15 cellular contexts compared by ENCODE assay signal in genomic region chr6:158376650-158377081, GRCh38.
DNase-seq lines count a peak whose midpoint lies in the region; ATAC-seq and TF ChIP-seq lines count a peak whose summit lies in the region.
"Had no signal": no experiment of that assay in that cellular context is flagged by ENCODE, and none has a peak within 500 bp of the region (broad histone marks: within the 10 kb centered on the region; RNA-seq: fewer than 3 reads in every experiment).

No MANE protein-coding gene starts in this region.

- intact Hi-C loops in Panc1 (cut with micrococcal nuclease; ENCODE audit: unreplicated experiment) = no loop called here
- intact Hi-C loops in psoas muscle (cut with DNase I) = no loop called here
- intact Hi-C loops in esophagus muscularis mucosa (cut with DNase I) = no loop called here

- H3K4me1 ChIP-seq in Panc1 (ENCODE audit: control insufficient read depth, insufficient read depth, low read length) (no peaks in the 10 kb centered on the region; the same call in 1 of the 2 replicates), psoas muscle (peaks cover 52% of the 10 kb centered on the region), esophagus muscularis mucosa (peaks cover 0 to 10% (median 0%) of the 10 kb centered on the region in 4 donors)

- POLR2A ChIA-PET in Panc1 (lab: Charles Lee) = no interaction called here

- no peak for TF ChIP-seq POLR2A in esophagus muscularis mucosa (IDR thresholded peaks at IDR 0.05; ENCODE audit: low read depth)

- no peaks in the 10 kb centered on the region for H3K27me3 ChIP-seq in Panc1 (ENCODE audit: control insufficient read depth, insufficient read depth, low read length)
- no peaks in the 10 kb centered on the region for H3K27me3 ChIP-seq in psoas muscle (ENCODE audit: insufficient read depth in 3 of 3, low read length in 2 of 3)
- no peaks in the 10 kb centered on the region for H3K27me3 ChIP-seq in esophagus muscularis mucosa
- H3K27me3 ChIP-seq: MG63 had no signal

- no peak for TF ChIP-seq EP300 in esophagus muscularis mucosa (IDR thresholded peaks at IDR 0.05)

- in situ Hi-C loops in Panc1 (cut with HindIII; ENCODE audit: low pct_unique_long_range_greater_than_20kb, low sequenced_read_pairs) = no loop called here

- H3K27ac ChIP-seq in Panc1 (ENCODE audit: low read length) (no peak overlapping the region), psoas muscle (peak overlapping the region; percentile 86), esophagus muscularis mucosa (replicated peaks in 1 of 4) (no peak overlapping the region)
- H3K27ac ChIP-seq: parathyroid adenoma had no signal

- DNase-seq in DMS 273 treated with DMSO at 0.1 percent for 48 hours (lab: John Stamatoyannopoulos, UW) (peak; percentile 86), Panc1 (ENCODE audit: low read depth, low spot score) (no peak), fibroblast of mammary gland (ENCODE audit: low read depth) (peak; percentile 58), psoas muscle (peak; percentile 55 to 68), ecto neural progenitor cell (ENCODE audit: low spot score) (no peak), NCI-H526 (lab: John Stamatoyannopoulos, UW) (no peak), esophagus muscularis mucosa (ENCODE audit: extremely low spot score) (no peak)
- DNase-seq: activated naive CD8-positive, alpha-beta T cell treated with anti-CD3 and anti-CD28 coated beads, Interleukin-2, amount 10 ng/mL, durations not matched to agents 7 days and 5 days; CD8-positive, alpha-beta T cell; effector CD4-positive, alpha-beta T cell; MG63; stimulated activated CD4-positive, alpha-beta T cell treated with anti-CD3 and anti-CD28 coated beads, Interleukin-4, amount 100 ng/mL, for 24 hours; stimulated activated naive CD8-positive, alpha-beta T cell treated with anti-CD3 and anti-CD28 coated beads, Interleukin-15, amount 100 ng/mL, for 72 hours had no signal

- ATAC-seq in Panc1 = 0 out of 2 replicates have a peak, but pooled peaks have one; percentile 20
- ATAC-seq in psoas muscle = peak; percentile 90 to 97 (median 94)
- ATAC-seq in HG03175 (IDR thresholded peaks at IDR 0.05; ENCODE audit: unreplicated experiment) = no peak
- ATAC-seq: CD8-positive, alpha-beta T cell; stimulated activated naive CD8-positive, alpha-beta T cell treated with anti-CD3 and anti-CD28 coated beads, Interleukin-15, amount 100 ng/mL, for 72 hours had no signal

- 24 to 30% (median 25%) methylated on average over 2 of the region's 2 CpGs for WGBS in psoas muscle, 3 donors
- WGBS in esophagus muscularis mucosa = 29% methylated on average over 1 of the region's 2 CpGs

- H3K4me3 ChIP-seq in Panc1 (ENCODE audit: low read depth in 2 of 2, low read length in 2 of 2) (no peak overlapping the region), fibroblast of mammary gland (ENCODE audit: control insufficient read depth, low read depth, low read length) (no peak overlapping the region), psoas muscle (no peak overlapping the region), esophagus muscularis mucosa (no peak overlapping the region)
- H3K4me3 ChIP-seq: MG63 had no signal

- no peaks in the 10 kb centered on the region for H3K9me3 ChIP-seq in Panc1 (ENCODE audit: control insufficient read depth, insufficient read depth, low read depth, low read length)
- no peaks in the 10 kb centered on the region for H3K9me3 ChIP-seq in psoas muscle
- H3K9me3 ChIP-seq in esophagus muscularis mucosa = no peaks in the 10 kb centered on the region
- H3K9me3 ChIP-seq: MG63 had no signal

- H3K36me3 ChIP-seq in Panc1 (ENCODE audit: control insufficient read depth, insufficient read depth, low read length) (no peaks in the 10 kb centered on the region), psoas muscle (ENCODE audit: insufficient read depth in 1 of 2, low read depth in 1 of 2) (no peaks in the 10 kb centered on the region), esophagus muscularis mucosa (no peaks in the 10 kb centered on the region)
- H3K36me3 ChIP-seq: MG63 had no signal

- CTCF ChIA-PET in Panc1 (lab: Charles Lee) = no interaction called here

- no TSS peak for BruUV-seq in Panc1 (replicated peaks; lab: Mats Ljungman, UMichigan)

- TF ChIP-seq CTCF in Panc1 (IDR thresholded peaks at IDR 0.05) (no peak), fibroblast of mammary gland (conservative IDR thresholded peaks at IDR 0.05; ENCODE audit: control insufficient read depth, insufficient read depth, low read depth, low read length) (no peak), psoas muscle (IDR thresholded peaks at IDR 0.05) (no peak), esophagus muscularis mucosa (IDR thresholded peaks at IDR 0.05) (no peak)

Comparison
In these comparisons a context has a peak if more than half of its experiments do, and no peak if none do; other contexts are left out.
1. DNase-seq: peak in DMS 273 treated with DMSO at 0.1 percent for 48 hours (single experiment), fibroblast of mammary gland (single experiment) and psoas muscle (2 of 2); none in Panc1 (single experiment), ecto neural progenitor cell (single experiment), NCI-H526 (0 of 2) and esophagus muscularis mucosa (single experiment).